Comparison of ENCODE assay signal across 1 cellular context in the genomic region with DNA sequence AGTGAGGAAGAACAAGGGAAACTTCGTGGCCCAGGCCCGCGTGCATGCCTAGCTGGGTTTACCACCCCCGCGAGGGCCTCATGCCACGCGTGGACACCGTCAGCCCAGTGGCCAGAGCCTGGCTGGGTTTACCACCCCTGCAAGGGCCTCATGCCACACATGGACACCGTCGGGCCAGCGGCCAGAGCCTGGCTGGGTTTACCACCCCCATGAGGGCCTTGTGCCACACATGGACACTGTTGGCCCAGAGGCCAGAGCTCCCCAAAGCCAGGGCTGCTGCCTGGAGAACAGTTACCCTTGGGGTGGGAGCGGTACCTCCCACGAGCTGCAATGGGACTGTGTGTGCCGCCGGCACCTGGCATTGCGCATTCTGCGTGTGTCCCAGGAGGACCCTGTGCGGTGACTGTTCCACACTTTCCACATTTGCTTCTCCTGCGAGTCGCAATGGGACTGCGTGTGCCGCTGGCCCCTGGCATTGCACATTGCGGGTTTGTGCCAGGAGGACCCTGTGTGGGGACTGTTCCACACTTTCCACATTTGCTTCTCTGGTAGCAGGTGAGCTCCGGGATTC.
TF ChIP-seq lines count a peak whose summit lies in the region.

No MANE protein-coding gene starts in this region.

TF ChIP-seq in H1, 55 proteins besides CTCF, POLR2A, EP300 and RAD21 (continued from another document):
- TF ChIP-seq, protein P1, sequence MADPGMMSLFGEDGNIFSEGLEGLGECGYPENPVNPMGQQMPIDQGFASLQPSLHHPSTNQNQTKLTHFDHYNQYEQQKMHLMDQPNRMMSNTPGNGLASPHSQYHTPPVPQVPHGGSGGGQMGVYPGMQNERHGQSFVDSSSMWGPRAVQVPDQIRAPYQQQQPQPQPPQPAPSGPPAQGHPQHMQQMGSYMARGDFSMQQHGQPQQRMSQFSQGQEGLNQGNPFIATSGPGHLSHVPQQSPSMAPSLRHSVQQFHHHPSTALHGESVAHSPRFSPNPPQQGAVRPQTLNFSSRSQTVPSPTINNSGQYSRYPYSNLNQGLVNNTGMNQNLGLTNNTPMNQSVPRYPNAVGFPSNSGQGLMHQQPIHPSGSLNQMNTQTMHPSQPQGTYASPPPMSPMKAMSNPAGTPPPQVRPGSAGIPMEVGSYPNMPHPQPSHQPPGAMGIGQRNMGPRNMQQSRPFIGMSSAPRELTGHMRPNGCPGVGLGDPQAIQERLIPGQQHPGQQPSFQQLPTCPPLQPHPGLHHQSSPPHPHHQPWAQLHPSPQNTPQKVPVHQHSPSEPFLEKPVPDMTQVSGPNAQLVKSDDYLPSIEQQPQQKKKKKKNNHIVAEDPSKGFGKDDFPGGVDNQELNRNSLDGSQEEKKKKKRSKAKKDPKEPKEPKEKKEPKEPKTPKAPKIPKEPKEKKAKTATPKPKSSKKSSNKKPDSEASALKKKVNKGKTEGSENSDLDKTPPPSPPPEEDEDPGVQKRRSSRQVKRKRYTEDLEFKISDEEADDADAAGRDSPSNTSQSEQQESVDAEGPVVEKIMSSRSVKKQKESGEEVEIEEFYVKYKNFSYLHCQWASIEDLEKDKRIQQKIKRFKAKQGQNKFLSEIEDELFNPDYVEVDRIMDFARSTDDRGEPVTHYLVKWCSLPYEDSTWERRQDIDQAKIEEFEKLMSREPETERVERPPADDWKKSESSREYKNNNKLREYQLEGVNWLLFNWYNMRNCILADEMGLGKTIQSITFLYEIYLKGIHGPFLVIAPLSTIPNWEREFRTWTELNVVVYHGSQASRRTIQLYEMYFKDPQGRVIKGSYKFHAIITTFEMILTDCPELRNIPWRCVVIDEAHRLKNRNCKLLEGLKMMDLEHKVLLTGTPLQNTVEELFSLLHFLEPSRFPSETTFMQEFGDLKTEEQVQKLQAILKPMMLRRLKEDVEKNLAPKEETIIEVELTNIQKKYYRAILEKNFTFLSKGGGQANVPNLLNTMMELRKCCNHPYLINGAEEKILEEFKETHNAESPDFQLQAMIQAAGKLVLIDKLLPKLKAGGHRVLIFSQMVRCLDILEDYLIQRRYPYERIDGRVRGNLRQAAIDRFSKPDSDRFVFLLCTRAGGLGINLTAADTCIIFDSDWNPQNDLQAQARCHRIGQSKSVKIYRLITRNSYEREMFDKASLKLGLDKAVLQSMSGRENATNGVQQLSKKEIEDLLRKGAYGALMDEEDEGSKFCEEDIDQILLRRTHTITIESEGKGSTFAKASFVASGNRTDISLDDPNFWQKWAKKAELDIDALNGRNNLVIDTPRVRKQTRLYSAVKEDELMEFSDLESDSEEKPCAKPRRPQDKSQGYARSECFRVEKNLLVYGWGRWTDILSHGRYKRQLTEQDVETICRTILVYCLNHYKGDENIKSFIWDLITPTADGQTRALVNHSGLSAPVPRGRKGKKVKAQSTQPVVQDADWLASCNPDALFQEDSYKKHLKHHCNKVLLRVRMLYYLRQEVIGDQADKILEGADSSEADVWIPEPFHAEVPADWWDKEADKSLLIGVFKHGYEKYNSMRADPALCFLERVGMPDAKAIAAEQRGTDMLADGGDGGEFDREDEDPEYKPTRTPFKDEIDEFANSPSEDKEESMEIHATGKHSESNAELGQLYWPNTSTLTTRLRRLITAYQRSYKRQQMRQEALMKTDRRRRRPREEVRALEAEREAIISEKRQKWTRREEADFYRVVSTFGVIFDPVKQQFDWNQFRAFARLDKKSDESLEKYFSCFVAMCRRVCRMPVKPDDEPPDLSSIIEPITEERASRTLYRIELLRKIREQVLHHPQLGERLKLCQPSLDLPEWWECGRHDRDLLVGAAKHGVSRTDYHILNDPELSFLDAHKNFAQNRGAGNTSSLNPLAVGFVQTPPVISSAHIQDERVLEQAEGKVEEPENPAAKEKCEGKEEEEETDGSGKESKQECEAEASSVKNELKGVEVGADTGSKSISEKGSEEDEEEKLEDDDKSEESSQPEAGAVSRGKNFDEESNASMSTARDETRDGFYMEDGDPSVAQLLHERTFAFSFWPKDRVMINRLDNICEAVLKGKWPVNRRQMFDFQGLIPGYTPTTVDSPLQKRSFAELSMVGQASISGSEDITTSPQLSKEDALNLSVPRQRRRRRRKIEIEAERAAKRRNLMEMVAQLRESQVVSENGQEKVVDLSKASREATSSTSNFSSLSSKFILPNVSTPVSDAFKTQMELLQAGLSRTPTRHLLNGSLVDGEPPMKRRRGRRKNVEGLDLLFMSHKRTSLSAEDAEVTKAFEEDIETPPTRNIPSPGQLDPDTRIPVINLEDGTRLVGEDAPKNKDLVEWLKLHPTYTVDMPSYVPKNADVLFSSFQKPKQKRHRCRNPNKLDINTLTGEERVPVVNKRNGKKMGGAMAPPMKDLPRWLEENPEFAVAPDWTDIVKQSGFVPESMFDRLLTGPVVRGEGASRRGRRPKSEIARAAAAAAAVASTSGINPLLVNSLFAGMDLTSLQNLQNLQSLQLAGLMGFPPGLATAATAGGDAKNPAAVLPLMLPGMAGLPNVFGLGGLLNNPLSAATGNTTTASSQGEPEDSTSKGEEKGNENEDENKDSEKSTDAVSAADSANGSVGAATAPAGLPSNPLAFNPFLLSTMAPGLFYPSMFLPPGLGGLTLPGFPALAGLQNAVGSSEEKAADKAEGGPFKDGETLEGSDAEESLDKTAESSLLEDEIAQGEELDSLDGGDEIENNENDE (IDR thresholded peaks at IDR 0.05; ENCODE audit: insufficient replicate concordance, low read length), result no peak
